ENCODE assay signal across 20 cellular contexts in genomic region chr1:2095394-2095793, GRCh38. TPM values are rescaled to one million over a fixed set of nuclear protein-coding genes. Genes with fewer than 3 reads are reported as not detected.
DNase-seq lines count a peak whose midpoint lies in the region; ATAC-seq, FAIRE-seq and TF ChIP-seq lines count a peak whose summit lies in the region.
"Had no signal": no experiment of that assay in that cellular context is flagged by ENCODE, and none has a peak within 500 bp of the region (broad histone marks: within the 10 kb centered on the region; RNA-seq: fewer than 3 reads in every experiment).

No MANE protein-coding gene starts in this region.

- H3K36me3 ChIP-seq in HEK293 (ENCODE audit: control insufficient read depth in 2 of 2, insufficient read depth in 1 of 2, low read length in 2 of 2), result peaks cover 0 to 22% of the 10 kb centered on the region in 2 experiments; a peak in 1 of 3 replicates
- H3K36me3 ChIP-seq in H1 (ENCODE audit: control insufficient read depth in 2 of 4, insufficient read depth in 4 of 4, low read length in 3 of 4), result no peaks in the 10 kb centered on the region; a peak in 1 of 8 replicates
- no peaks in the 10 kb centered on the region for H3K36me3 ChIP-seq in brain microvascular endothelial cell (replicated peaks)
- H3K36me3 ChIP-seq: BE2C had no signal

- H3K9me3 ChIP-seq in HEK293 (ENCODE audit: control insufficient read depth, insufficient read depth, low read depth, low read length) (no peaks in the 10 kb centered on the region), H1 (ENCODE audit: insufficient read depth in 2 of 2, low read depth in 1 of 2, low read length in 1 of 2) (no peaks in the 10 kb centered on the region)
- H3K9me3 ChIP-seq: BE2C had no signal

- H3K23me2 ChIP-seq in H1 (ENCODE audit: low read depth, low read length), result no peaks in the 10 kb centered on the region

- H2BK12ac ChIP-seq in H1 (ENCODE audit: low read depth, low read length), result no peak overlapping the region

- H3K27me3 ChIP-seq in H1 (replicated peaks in 1 of 4; ENCODE audit: control insufficient read depth in 3 of 4, extremely low read depth in 1 of 4, insufficient read depth in 3 of 4, low read length in 3 of 4), result no peaks in the 10 kb centered on the region
- no peaks in the 10 kb centered on the region for H3K27me3 ChIP-seq in brain microvascular endothelial cell (replicated peaks)
- H3K27me3 ChIP-seq: BE2C had no signal

- WGBS in H1 (ENCODE audit: extremely low coverage in 1 of 2, insufficient coverage in 1 of 2, insufficient read length in 1 of 2, insufficient replicate concordance in 2 of 2, low coverage in 1 of 2, low lambda C conversion rate in 2 of 2, missing lambda C conversion rate in 1 of 2), 2 experiments, result 97% methylated on average over 4 of the region's 17 CpGs; no CpG with 5 or more reads in 1 of the 2 experiments

- H3K27ac ChIP-seq in HEK293 (ENCODE audit: extremely low read depth, low read depth, low read length) (no peak overlapping the region), H1 (ENCODE audit: low read depth, low read length) (0 out of 2 replicates have a peak overlapping the region, but pooled peaks have one; percentile 10), brain microvascular endothelial cell (no peak overlapping the region)
- H3K27ac ChIP-seq: GM23248 had no signal

- H3K4me1 Mint-ChIP-seq in stimulated activated effector memory CD8-positive, alpha-beta T cell treated with anti-CD3 and anti-CD28 coated beads, Interleukin-12 subunit alpha, Interleukin-12 subunit beta, amount 100 ng/mL, for 72 hours, result peaks cover 16% of the 10 kb centered on the region

- no peak overlapping the region for H3K23ac ChIP-seq in H1 (ENCODE audit: insufficient read length)

- H3K79me2 ChIP-seq in H1 (ENCODE audit: control insufficient read depth in 1 of 2, insufficient read depth in 2 of 2, low read length in 2 of 2), result no peaks in the 10 kb centered on the region; a peak in 1 of 4 replicates

- no peak overlapping the region for H3K18ac ChIP-seq in H1 (ENCODE audit: extremely low read depth, low read length)

- no peaks in the 10 kb centered on the region for H3K4me1 ChIP-seq in HEK293 (ENCODE audit: control insufficient read depth, insufficient read depth, low read length)
- peaks cover 0 to 7% (median 3%) of the 10 kb centered on the region in 4 experiments; a peak in 4 of 7 replicates for H3K4me1 ChIP-seq in H1 (replicated peaks in 1 of 4; ENCODE audit: control insufficient read depth in 3 of 4, insufficient read depth in 4 of 4, low read length in 3 of 4)
- H3K4me1 ChIP-seq: BE2C had no signal

- H3K14ac ChIP-seq in H1 (ENCODE audit: insufficient read length), result no peak overlapping the region

- no peak overlapping the region; the same call in 1 of the 2 replicates for H2BK5ac ChIP-seq in H1 (ENCODE audit: low read depth, low read length)

- no peak overlapping the region for H2BK15ac ChIP-seq in H1 (ENCODE audit: low read length)

- no peak overlapping the region for H2BK120ac ChIP-seq in H1 (replicated peaks; ENCODE audit: low read depth, low read length)

- TF ChIP-seq RAD21 in H1 (IDR thresholded peaks at IDR 0.05 in 1 of 2, conservative IDR thresholded peaks at IDR 0.05 in 1 of 2; ENCODE audit: low read depth in 2 of 2, low read length in 2 of 2), result no peak

- H4K91ac ChIP-seq in H1 (replicated peaks; ENCODE audit: insufficient read length, low read length), result no peak overlapping the region

- H3K9me3 Mint-ChIP-seq in stimulated activated effector memory CD8-positive, alpha-beta T cell treated with anti-CD3 and anti-CD28 coated beads, Interleukin-12 subunit alpha, Interleukin-12 subunit beta, amount 100 ng/mL, for 72 hours, result peaks cover 4% of the 10 kb centered on the region

- no peak for ATAC-seq in stimulated activated effector memory CD8-positive, alpha-beta T cell treated with anti-CD3 and anti-CD28 coated beads, Interleukin-12 subunit alpha, Interleukin-12 subunit beta, amount 100 ng/mL, for 72 hours
- no peak for ATAC-seq in HG02610 (IDR thresholded peaks at IDR 0.05; ENCODE audit: unreplicated experiment)

- H3K4me3 ChIP-seq in HEK293 (ENCODE audit: low read depth, low read length) (no peak overlapping the region), H1 (ENCODE audit: extremely low read depth in 1 of 4, insufficient read depth in 2 of 4, low read depth in 3 of 4, low read length in 4 of 4) (no peak overlapping the region), brain microvascular endothelial cell (ENCODE audit: low read depth, low read length) (no peak overlapping the region)
- H3K4me3 ChIP-seq: GM23248 had no signal

- POLR2A ChIA-PET in HEK293 (lab: Yijun Ruan, JAX) (interaction anchor here (0.6 kb wide), 1 partner anchor 223 kb away, joined by 3 read pairs; no protein-coding TSS in a partner anchor), H1 (lab: Charles Lee; ENCODE audit: partially characterized antibody) (no interaction called here)

- H4K8ac ChIP-seq in H1 (ENCODE audit: extremely low read depth, insufficient read depth, low read length), result no peak overlapping the region

- H2AK5ac ChIP-seq in H1 (ENCODE audit: low read depth, low read length), result no peak overlapping the region

- peak overlapping the region; percentile 43 for H3K27ac Mint-ChIP-seq in stimulated activated effector memory CD8-positive, alpha-beta T cell treated with anti-CD3 and anti-CD28 coated beads, Interleukin-12 subunit alpha, Interleukin-12 subunit beta, amount 100 ng/mL, for 72 hours
- H3K27ac Mint-ChIP-seq: CD14-positive monocyte; CD4-positive, alpha-beta memory T cell; HFFc6 had no signal

- H4K20me1 ChIP-seq in H1 (replicated peaks in 1 of 2; ENCODE audit: control insufficient read depth in 1 of 2, insufficient read depth in 2 of 2, low read length in 2 of 2), result peaks cover 2 to 15% of the 10 kb centered on the region in 2 experiments

- no peak overlapping the region for H4K5ac ChIP-seq in H1 (ENCODE audit: insufficient read length, low read depth, low read length)

- no peak for TF ChIP-seq POLR2A in H1 (IDR thresholded peaks at IDR 0.05; ENCODE audit: control extremely low read depth in 1 of 2, low read depth in 2 of 2, low read length in 2 of 2)

- no peak overlapping the region for H2AFZ ChIP-seq in H1 (ENCODE audit: low read length)
- H2AFZ ChIP-seq: GM23248 had no signal

- no peak for FAIRE-seq in H1 (lab: Jason Lieb, UNC)
- FAIRE-seq: A204.1, GM12892, GM18507, H54 had no signal

- DNase-seq in H1 (ENCODE audit: low read depth in 1 of 2, low spot score in 2 of 2), result no peak
- no peak for DNase-seq in stimulated activated effector memory CD8-positive, alpha-beta T cell treated with anti-CD3 and anti-CD28 coated beads, Interleukin-12 subunit alpha, Interleukin-12 subunit beta, amount 100 ng/mL, for 72 hours (ENCODE audit: low spot score in 2 of 2)
- DNase-seq in brain microvascular endothelial cell, result no peak
- DNase-seq in NCI-H1092 (lab: John Stamatoyannopoulos, UW), result no peak
- DNase-seq: ACHN; BE2C; CD4-positive, alpha-beta memory T cell; DMS153; DMS79; GDM1; GM23248; HCEC 1CT; HFFc6 had no signal

- CTCF ChIA-PET in HEK293 (lab: Yijun Ruan, JAX) (no interaction called here), H1 (lab: Charles Lee; ENCODE audit: partially characterized antibody) (interaction anchor here (0.5 to 2.1 kb wide), 4 partner anchors 32 to 88 kb away, joined by 3 to 5 read pairs (median 4); no protein-coding TSS in a partner anchor)

- H3K56ac ChIP-seq in H1 (replicated peaks; ENCODE audit: insufficient read length, low read depth, low read length), result no peak overlapping the region

- H2BK20ac ChIP-seq in H1 (ENCODE audit: low read length), result no peak overlapping the region

- no peak overlapping the region for H3K9ac ChIP-seq in H1 (replicated peaks in 1 of 4; ENCODE audit: extremely low read depth in 1 of 4, low read depth in 3 of 4, low read length in 3 of 4)
- H3K9ac ChIP-seq: GM23248 had no signal

- H3K4ac ChIP-seq in H1 (replicated peaks; ENCODE audit: insufficient read length, low read depth, low read length), result no peak overlapping the region

- in situ Hi-C loops in brain microvascular endothelial cell (cut with HindIII; ENCODE audit: low pct_ligation_motif_present, low sequenced_read_pairs), result no loop called here

- H3K4me2 ChIP-seq in H1 (ENCODE audit: insufficient read depth in 1 of 2, low read depth in 2 of 2, low read length in 2 of 2), result no peak overlapping the region

- peaks cover 18% of the 10 kb centered on the region for H3K79me1 ChIP-seq in H1 (ENCODE audit: low read depth, low read length)

- no peak overlapping the region for H3K4me3 Mint-ChIP-seq in stimulated activated effector memory CD8-positive, alpha-beta T cell treated with anti-CD3 and anti-CD28 coated beads, Interleukin-12 subunit alpha, Interleukin-12 subunit beta, amount 100 ng/mL, for 72 hours
- H3K4me3 Mint-ChIP-seq: CD14-positive monocyte; CD4-positive, alpha-beta memory T cell; HFFc6 had no signal

- H3K36me3 Mint-ChIP-seq in stimulated activated effector memory CD8-positive, alpha-beta T cell treated with anti-CD3 and anti-CD28 coated beads, Interleukin-12 subunit alpha, Interleukin-12 subunit beta, amount 100 ng/mL, for 72 hours, result peaks cover 7% of the 10 kb centered on the region
- H3K36me3 Mint-ChIP-seq: CD14-positive monocyte had no signal

- TF ChIP-seq CTCF in HEK293 (tag by site-specific recombination; IDR thresholded peaks at IDR 0.05) (no peak), H1 (IDR thresholded peaks at IDR 0.05; ENCODE audit: control extremely low read depth in 1 of 3, insufficient read depth in 1 of 3, low read depth in 1 of 3, low read length in 3 of 3) (no peak), brain microvascular endothelial cell (IDR thresholded peaks at IDR 0.05; ENCODE audit: low read depth, low read length, missing control alignments) (no peak)

- no peak for TF ChIP-seq EP300 in H1 (IDR thresholded peaks at IDR 0.05; ENCODE audit: borderline replicate concordance in 1 of 2, low read depth in 2 of 2, low read length in 2 of 2)

TF ChIP-seq in HEK293, 187 proteins besides CTCF, POLR2A, EP300 and RAD21 (continues in another document):
- TF ChIP-seq ZNF596 (tag by site-specific recombination; IDR thresholded peaks at IDR 0.05) (no peak), ZNF548 (tag by site-specific recombination; IDR thresholded peaks at IDR 0.05) (no peak)

TF ChIP-seq in H1, 55 proteins besides CTCF, POLR2A, EP300 and RAD21:
- TF ChIP-seq SAP30 (IDR thresholded peaks at IDR 0.05; ENCODE audit: insufficient read depth, insufficient replicate concordance, low read length) (no peak), CEBPB (IDR thresholded peaks at IDR 0.05; ENCODE audit: low read depth, low read length) (no peak)

RNA-seq across cellular contexts. Expression of gene PRKCZ, which starts 45.2 kb away (rescaled TPM):
- 45.1 and 49.4 TPM in 2 replicates for total RNA-seq in H1 (2021; fragmentation: NEBNext Ultra II Directional; extraction: Animal tissue kit (Norgen Biotek cat#: 25700))
- polyA plus RNA-seq in H1 (2011; rRNA removed), result 37.4 and 55.9 TPM in 2 replicates
- polyA plus RNA-seq in H1 (2011; cell fraction: cytosol; rRNA removed), result 46.4 TPM
- 136 TPM for polyA plus RNA-seq in H1 (2011; cell fraction: nucleus; rRNA removed)
- polyA plus RNA-seq in H1 (2012, experiment 1 of 2), result 43.5 to 47.4 TPM (median 45.9 TPM) in 4 replicates
- polyA plus RNA-seq in H1 (2012, experiment 2 of 2), result 43.8 TPM
- polyA plus RNA-seq in H1 (2013, experiment 1 of 2), result 26.2 TPM
- 26.6 TPM for polyA plus RNA-seq in H1 (2013, experiment 2 of 2)
- polyA minus RNA-seq in H1 (2011; rRNA and poly(A)+ RNA removed), result 26.1 and 68.1 TPM in 2 replicates
- polyA minus RNA-seq in H1 (2011; cell fraction: cytosol; rRNA and poly(A)+ RNA removed), result 23.0 TPM
- polyA minus RNA-seq in H1 (2011; cell fraction: nucleus; rRNA and poly(A)+ RNA removed), result 32.2 TPM
